ENCODE assay signal across 16 cellular contexts in the genomic region with DNA sequence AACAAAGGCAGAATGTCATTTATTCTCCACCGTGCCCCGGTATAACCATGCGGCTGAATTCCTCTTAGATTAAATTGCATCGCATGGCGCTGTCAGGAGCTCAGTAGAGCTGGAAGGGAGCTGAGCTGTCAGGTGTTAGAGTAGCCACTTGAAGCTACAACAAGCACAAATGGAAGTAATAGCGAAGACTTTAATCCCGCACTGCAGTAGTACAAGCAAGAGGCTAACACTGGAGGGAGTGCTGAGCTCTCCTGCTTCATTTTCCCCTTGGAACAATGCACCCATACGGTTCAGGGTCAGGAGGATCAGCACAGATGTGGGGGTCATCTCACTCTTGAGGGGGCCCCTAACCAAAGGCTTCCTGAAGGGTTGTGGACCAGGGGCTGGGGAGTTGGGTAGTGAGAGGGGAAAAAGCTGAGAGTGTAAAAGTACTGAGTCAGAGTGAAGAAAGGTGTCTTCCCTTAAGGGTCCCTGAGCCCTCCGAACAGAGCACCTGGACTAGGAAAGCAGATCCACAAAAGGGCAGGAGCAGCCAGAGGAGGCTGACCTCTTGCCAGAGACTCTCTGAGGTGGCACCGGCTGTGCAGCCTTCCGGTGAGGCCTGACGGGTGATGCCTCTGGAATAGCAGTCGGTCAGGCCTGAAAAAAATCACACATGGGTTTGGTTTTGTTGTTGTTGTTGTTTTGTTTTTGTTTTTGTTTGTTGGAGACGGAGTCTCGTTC. TPM values are rescaled to one million over a fixed set of nuclear protein-coding genes. Genes with fewer than 3 reads are reported as not detected.
DNase-seq lines count a peak whose midpoint lies in the region; ATAC-seq and TF ChIP-seq lines count a peak whose summit lies in the region.
"Had no signal": no experiment of that assay in that cellular context is flagged by ENCODE, and none has a peak within 500 bp of the region (broad histone marks: within the 10 kb centered on the region; RNA-seq: fewer than 3 reads in every experiment).

No MANE protein-coding gene starts in this region.

- in situ Hi-C loops in astrocyte of the spinal cord (cut with HindIII; ENCODE audit: low sequenced_read_pairs) = no loop called here

- WGBS in thyroid gland, 2 donors = 59 to 65% methylated on average over 15 of the region's 15 CpGs

- ATAC-seq in activated T-cell treated with anti-CD3 and anti-CD28 coated beads, Interleukin-2, amount 50 U/mL, for 4 hours = no peak
- ATAC-seq: CD8-positive, alpha-beta T cell; gastroesophageal sphincter had no signal

- no peaks in the 10 kb centered on the region for H3K9me3 Mint-ChIP-seq in activated T-cell treated with anti-CD3 and anti-CD28 coated beads, Interleukin-2, amount 50 U/mL, for 4 hours
- H3K9me3 Mint-ChIP-seq: CD8-positive, alpha-beta T cell had no signal

- peak; percentile 20 for TF ChIP-seq CTCF in astrocyte of the spinal cord (IDR thresholded peaks at IDR 0.05; ENCODE audit: low read depth, low read length)
- TF ChIP-seq CTCF in thyroid gland (IDR thresholded peaks at IDR 0.05) = peak in 4 of 6 experiments; percentile 28 to 51 (median 46)

- TF ChIP-seq POLR2A in thyroid gland (IDR thresholded peaks at IDR 0.05) = no peak

- no peaks in the 10 kb centered on the region for H3K4me1 Mint-ChIP-seq in activated T-cell treated with anti-CD3 and anti-CD28 coated beads, Interleukin-2, amount 50 U/mL, for 4 hours (ENCODE audit: low read depth)

- peaks cover 3% of the 10 kb centered on the region in 2 donors for H3K4me1 ChIP-seq in thyroid gland
- H3K4me1 ChIP-seq: A549, gastroesophageal sphincter had no signal

- H3K36me3 ChIP-seq in thyroid gland = no peaks in the 10 kb centered on the region
- H3K36me3 ChIP-seq: gastroesophageal sphincter had no signal

- no peak overlapping the region for H3K4me3 Mint-ChIP-seq in activated T-cell treated with anti-CD3 and anti-CD28 coated beads, Interleukin-2, amount 50 U/mL, for 4 hours
- H3K4me3 Mint-ChIP-seq: CD8-positive, alpha-beta T cell had no signal

- H3K27me3 ChIP-seq in thyroid gland = no peaks in the 10 kb centered on the region
- H3K27me3 ChIP-seq: gastroesophageal sphincter had no signal

- DNase-seq in NCI-H82 (lab: John Stamatoyannopoulos, UW) (peak; percentile 44), NCI-H82 treated with DMSO at 0.1 percent for 48 hours (lab: John Stamatoyannopoulos, UW; ENCODE audit: unreplicated experiment) (no peak), astrocyte of the spinal cord (ENCODE audit: low read depth, low spot score) (no peak), iPS DF 19.7 (ENCODE audit: low read depth, low spot score) (peak; percentile 33), thyroid gland (peak; percentile 38 to 42), NCI-H446 treated with DMSO at 0.1 percent for 48 hours (lab: John Stamatoyannopoulos, UW) (no peak)
- DNase-seq in activated CD4-positive, alpha-beta T cell treated with anti-CD3 and anti-CD28 coated beads, Interleukin-2, amount 50 U/mL, for 1 hour = no peak
- no peak for DNase-seq in activated T-cell treated with anti-CD3 and anti-CD28 coated beads, Interleukin-2, amount 50 U/mL, for 4 hours
- DNase-seq: activated CD4-positive, alpha-beta T cell treated with anti-CD3 and anti-CD28 coated beads, Interleukin-2, amount 50 U/mL, for 48 hours; activated T-cell treated with anti-CD3 and anti-CD28 coated beads, Interleukin-2, amount 50 U/mL, for 48 hours; CD8-positive, alpha-beta T cell; IMR-90; NCI-H2107; nucleus accumbens had no signal

- H3K9me3 ChIP-seq in thyroid gland = no peaks in the 10 kb centered on the region
- H3K9me3 ChIP-seq: A549, gastroesophageal sphincter had no signal

- H3K4me3 ChIP-seq in astrocyte of the spinal cord (ENCODE audit: low read depth, low read length) (no peak overlapping the region), thyroid gland (replicated peaks in 1 of 3) (no peak overlapping the region)
- H3K4me3 ChIP-seq: A549, gastroesophageal sphincter had no signal

- no peaks in the 10 kb centered on the region for H3K27me3 Mint-ChIP-seq in activated T-cell treated with anti-CD3 and anti-CD28 coated beads, Interleukin-2, amount 50 U/mL, for 4 hours (ENCODE audit: low read depth)

- intact Hi-C loops in thyroid gland (cut with DNase I) = no loop called here

- no peak overlapping the region for H3K27ac ChIP-seq in thyroid gland
- H3K27ac ChIP-seq: A549, gastroesophageal sphincter had no signal

- H3K36me3 Mint-ChIP-seq in activated T-cell treated with anti-CD3 and anti-CD28 coated beads, Interleukin-2, amount 50 U/mL, for 4 hours (ENCODE audit: insufficient read depth) = no peaks in the 10 kb centered on the region
- H3K36me3 Mint-ChIP-seq: CD8-positive, alpha-beta T cell had no signal

RNA-seq across cellular contexts. Expression of a gene that starts 36.0 kb away (rescaled TPM):
- total RNA-seq in thyroid gland = 10 to 100 TPM; 47.7 to 54.2 (median 49.9) TPM
- 10 to 100 TPM; 12.5 to 16.0 (median 14.3) TPM for total RNA-seq in activated T-cell treated with anti-CD3 and anti-CD28 coated beads, Interleukin-2, amount 50 U/mL, for 4 hours

Comparison
In these comparisons a context has a peak if more than half of its experiments do, and no peak if none do; other contexts are left out.
1. DNase-seq: peak in NCI-H82 (single experiment), iPS DF 19.7 (single experiment) and thyroid gland (2 of 2); none in NCI-H82 treated with DMSO at 0.1 percent for 48 hours (single experiment), astrocyte of the spinal cord (single experiment), activated CD4-positive, alpha-beta T cell treated with anti-CD3 and anti-CD28 coated beads, Interleukin-2, amount 50 U/mL, for 1 hour (single experiment), NCI-H446 treated with DMSO at 0.1 percent for 48 hours (single experiment) and activated T-cell treated with anti-CD3 and anti-CD28 coated beads, Interleukin-2, amount 50 U/mL, for 4 hours (single experiment).